In genomic region chr2:81324046-81324445, GRCh38 we compare ENCODE assay signal across 10 cellular contexts.
DNase-seq lines count a peak whose midpoint lies in the region; ATAC-seq and TF ChIP-seq lines count a peak whose summit lies in the region.
"Had no signal": no experiment of that assay in that cellular context is flagged by ENCODE, and none has a peak within 500 bp of the region (broad histone marks: within the 10 kb centered on the region; RNA-seq: fewer than 3 reads in every experiment).

No MANE protein-coding gene starts in this region.

- ATAC-seq in HG02759 (IDR thresholded peaks at IDR 0.05; ENCODE audit: unreplicated experiment) (peak; percentile 71), foreskin keratinocyte (no peak)
- ATAC-seq: upper lobe of right lung had no signal

- H3K9me3 ChIP-seq in NT2/D1 (ENCODE audit: insufficient read depth, low read length) = no peaks in the 10 kb centered on the region
- H3K9me3 ChIP-seq: upper lobe of right lung had no signal

- H3K36me3 ChIP-seq in NT2/D1 (ENCODE audit: insufficient read depth, insufficient read length, low read length) = no peaks in the 10 kb centered on the region
- H3K36me3 ChIP-seq: upper lobe of right lung had no signal

- TF ChIP-seq CTCF in foreskin keratinocyte (conservative IDR thresholded peaks at IDR 0.05) = peak; percentile 20

- H3K4me1 ChIP-seq in NT2/D1 (ENCODE audit: insufficient read depth, insufficient read length) = no peaks in the 10 kb centered on the region
- no peaks in the 10 kb centered on the region for H3K4me1 ChIP-seq in foreskin keratinocyte
- H3K4me1 ChIP-seq: upper lobe of right lung had no signal

- H3K9ac ChIP-seq in NT2/D1 (ENCODE audit: insufficient read length, low read depth) = no peak overlapping the region

- DNase-seq in COLO829 (ENCODE audit: low spot score) (peak; percentile 25), NT2/D1 (ENCODE audit: low read depth, low spot score) (peak; percentile 38), foreskin keratinocyte (peak in 1 of 2 donors; percentile 1), cerebellar nuclear complex (lab: John Stamatoyannopoulos, UW) (no peak), EL (no peak), Ammon's horn (ENCODE audit: low spot score) (no peak)
- no peak for DNase-seq in activated effector memory CD4-positive, alpha-beta T cell treated with Interleukin-2 at 50 U/mL for 16 hours
- DNase-seq: T-helper 2 cell, upper lobe of right lung had no signal

- H3K4me3 ChIP-seq in NT2/D1 (ENCODE audit: insufficient read length, low read depth) = no peak overlapping the region
- H3K4me3 ChIP-seq: upper lobe of right lung had no signal

- H3K27me3 ChIP-seq in NT2/D1 (ENCODE audit: insufficient read depth, insufficient read length) = no peaks in the 10 kb centered on the region
- H3K27me3 ChIP-seq in foreskin keratinocyte = no peaks in the 10 kb centered on the region
- H3K27me3 ChIP-seq: upper lobe of right lung had no signal

- no peak overlapping the region for H3K27ac ChIP-seq in foreskin keratinocyte
- H3K27ac ChIP-seq: upper lobe of right lung had no signal

Comparison
In these comparisons a context has a peak if more than half of its experiments do, and no peak if none do; other contexts are left out.
1. DNase-seq: peak in COLO829 (single experiment) and NT2/D1 (single experiment); none in cerebellar nuclear complex (0 of 2), EL (single experiment), activated effector memory CD4-positive, alpha-beta T cell treated with Interleukin-2 at 50 U/mL for 16 hours (single experiment) and Ammon's horn (single experiment).